In genomic region chr15:100934735-100935134, GRCh38 we compare ENCODE assay signal across 1 cellular context.
TF ChIP-seq lines count a peak whose summit lies in the region.

No MANE protein-coding gene starts in this region.

TF ChIP-seq in K562, 482 proteins besides CTCF, POLR2A, EP300 and RAD21 (continued from another document):
- TF ChIP-seq SMAD1 (IDR thresholded peaks at IDR 0.05; ENCODE audit: low read depth, low read length, partially characterized antibody) (no peak), AFF4 (CRISPR knock-in tag; IDR thresholded peaks at IDR 0.05) (no peak), ZNF766 (CRISPR knock-in tag; conservative IDR thresholded peaks at IDR 0.05) (no peak), USF1 (CRISPR knock-in tag; IDR thresholded peaks at IDR 0.05) (no peak), CEBPB (tag; IDR thresholded peaks at IDR 0.05) (no peak), CREB5 (CRISPR knock-in tag; IDR thresholded peaks at IDR 0.05) (no peak), HDAC1 (IDR thresholded peaks at IDR 0.05) (no peak), FOXM1 (IDR thresholded peaks at IDR 0.05; ENCODE audit: low read depth) (no peak), FOXM1 (CRISPR knock-in tag; IDR thresholded peaks at IDR 0.05; ENCODE audit: low read depth) (no peak), CREB1 (IDR thresholded peaks at IDR 0.05) (no peak), CREB1 (CRISPR knock-in tag; IDR thresholded peaks at IDR 0.05) (no peak), MYBL2 (IDR thresholded peaks at IDR 0.05; ENCODE audit: low read depth) (no peak), MYBL2 (CRISPR knock-in tag; IDR thresholded peaks at IDR 0.05; ENCODE audit: borderline replicate concordance) (no peak)
